1 cellular context compared by ENCODE assay signal in genomic region chr16:30585400-30586191, GRCh38.
TF ChIP-seq lines count a peak whose summit lies in the region.

ZNF785 (minus strand) TSS chr16:30585697; CDS start chr16:30585611, 86 bp downstream.

TF ChIP-seq in K562, 482 proteins besides CTCF, POLR2A, EP300 and RAD21 (continued from another document and continues in another):
- TF ChIP-seq, protein P1, sequence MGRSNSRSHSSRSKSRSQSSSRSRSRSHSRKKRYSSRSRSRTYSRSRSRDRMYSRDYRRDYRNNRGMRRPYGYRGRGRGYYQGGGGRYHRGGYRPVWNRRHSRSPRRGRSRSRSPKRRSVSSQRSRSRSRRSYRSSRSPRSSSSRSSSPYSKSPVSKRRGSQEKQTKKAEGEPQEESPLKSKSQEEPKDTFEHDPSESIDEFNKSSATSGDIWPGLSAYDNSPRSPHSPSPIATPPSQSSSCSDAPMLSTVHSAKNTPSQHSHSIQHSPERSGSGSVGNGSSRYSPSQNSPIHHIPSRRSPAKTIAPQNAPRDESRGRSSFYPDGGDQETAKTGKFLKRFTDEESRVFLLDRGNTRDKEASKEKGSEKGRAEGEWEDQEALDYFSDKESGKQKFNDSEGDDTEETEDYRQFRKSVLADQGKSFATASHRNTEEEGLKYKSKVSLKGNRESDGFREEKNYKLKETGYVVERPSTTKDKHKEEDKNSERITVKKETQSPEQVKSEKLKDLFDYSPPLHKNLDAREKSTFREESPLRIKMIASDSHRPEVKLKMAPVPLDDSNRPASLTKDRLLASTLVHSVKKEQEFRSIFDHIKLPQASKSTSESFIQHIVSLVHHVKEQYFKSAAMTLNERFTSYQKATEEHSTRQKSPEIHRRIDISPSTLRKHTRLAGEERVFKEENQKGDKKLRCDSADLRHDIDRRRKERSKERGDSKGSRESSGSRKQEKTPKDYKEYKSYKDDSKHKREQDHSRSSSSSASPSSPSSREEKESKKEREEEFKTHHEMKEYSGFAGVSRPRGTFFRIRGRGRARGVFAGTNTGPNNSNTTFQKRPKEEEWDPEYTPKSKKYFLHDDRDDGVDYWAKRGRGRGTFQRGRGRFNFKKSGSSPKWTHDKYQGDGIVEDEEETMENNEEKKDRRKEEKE (IDR thresholded peaks at IDR 0.05; ENCODE audit: borderline replicate concordance in 1 of 2, control insufficient read depth in 1 of 2, low read depth in 2 of 2, low read length in 1 of 2): 0 out of 4 replicates have a peak, but pooled peaks of 1 of the 2 experiments have one; percentile 73
- peak; percentile 95 for TF ChIP-seq FOXM1 (IDR thresholded peaks at IDR 0.05; ENCODE audit: low read depth)
- peak; percentile 94; the same call in 1 of the 2 replicates for TF ChIP-seq FOXM1 (CRISPR knock-in tag; IDR thresholded peaks at IDR 0.05; ENCODE audit: low read depth)
- no peak for TF ChIP-seq ID3 (CRISPR knock-in tag; IDR thresholded peaks at IDR 0.05)
- TF ChIP-seq ID3 (tag; IDR thresholded peaks at IDR 0.05): peak; percentile 74
- no peak for TF ChIP-seq ZNF655 (CRISPR knock-in tag; IDR thresholded peaks at IDR 0.05)
- TF ChIP-seq SMAD4 (CRISPR knock-in tag; conservative IDR thresholded peaks at IDR 0.05): peak; percentile 61
- peak; percentile 56 for TF ChIP-seq CREB1 (IDR thresholded peaks at IDR 0.05)
- TF ChIP-seq CREB1 (CRISPR knock-in tag; IDR thresholded peaks at IDR 0.05): peak; percentile 78; the same call in 1 of the 2 replicates
- no peak for TF ChIP-seq MCM2 (IDR thresholded peaks at IDR 0.05; ENCODE audit: low read depth)
- TF ChIP-seq DMBX1 (CRISPR knock-in tag; IDR thresholded peaks at IDR 0.05; ENCODE audit: borderline replicate concordance): peak; percentile 74; the same call in 1 of the 2 replicates
- TF ChIP-seq CREB5 (CRISPR knock-in tag; IDR thresholded peaks at IDR 0.05): no peak
- no peak for TF ChIP-seq ZFP30 (CRISPR knock-in tag; IDR thresholded peaks at IDR 0.05; ENCODE audit: borderline replicate concordance)
- peak; percentile 73 for TF ChIP-seq NCOA1 (IDR thresholded peaks at IDR 0.05; ENCODE audit: low read depth)
- TF ChIP-seq ZNF398 (CRISPR knock-in tag; IDR thresholded peaks at IDR 0.05): no peak
- peak; percentile 79; the same call in 1 of the 2 replicates for TF ChIP-seq LEF1 (IDR thresholded peaks at IDR 0.05)
- TF ChIP-seq SREBF1 (IDR thresholded peaks at IDR 0.05; ENCODE audit: borderline replicate concordance, low read depth, low read length): no peak
- no peak for TF ChIP-seq NELFE (IDR thresholded peaks at IDR 0.05; ENCODE audit: insufficient read depth, insufficient read length)
- TF ChIP-seq CHCHD3 (CRISPR knock-in tag; IDR thresholded peaks at IDR 0.05): 0 out of 2 replicates have a peak, but pooled peaks have one; percentile 13
- TF ChIP-seq ZBTB11 (CRISPR knock-in tag; IDR thresholded peaks at IDR 0.05): peak; percentile 84 to 97 (median 97)
- TF ChIP-seq WHSC1 (IDR thresholded peaks at IDR 0.05; ENCODE audit: low read length): no peak
- TF ChIP-seq, protein P2, sequence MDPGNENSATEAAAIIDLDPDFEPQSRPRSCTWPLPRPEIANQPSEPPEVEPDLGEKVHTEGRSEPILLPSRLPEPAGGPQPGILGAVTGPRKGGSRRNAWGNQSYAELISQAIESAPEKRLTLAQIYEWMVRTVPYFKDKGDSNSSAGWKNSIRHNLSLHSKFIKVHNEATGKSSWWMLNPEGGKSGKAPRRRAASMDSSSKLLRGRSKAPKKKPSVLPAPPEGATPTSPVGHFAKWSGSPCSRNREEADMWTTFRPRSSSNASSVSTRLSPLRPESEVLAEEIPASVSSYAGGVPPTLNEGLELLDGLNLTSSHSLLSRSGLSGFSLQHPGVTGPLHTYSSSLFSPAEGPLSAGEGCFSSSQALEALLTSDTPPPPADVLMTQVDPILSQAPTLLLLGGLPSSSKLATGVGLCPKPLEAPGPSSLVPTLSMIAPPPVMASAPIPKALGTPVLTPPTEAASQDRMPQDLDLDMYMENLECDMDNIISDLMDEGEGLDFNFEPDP (CRISPR knock-in tag; IDR thresholded peaks at IDR 0.05): no peak
- TF ChIP-seq KAT8 (IDR thresholded peaks at IDR 0.05; ENCODE audit: low read depth): no peak
- TF ChIP-seq SRF (CRISPR knock-in tag; IDR thresholded peaks at IDR 0.05): peak; percentile 32 to 38; a peak in 1 of 4 replicates
- TF ChIP-seq CC2D1A (IDR thresholded peaks at IDR 0.05): peak; percentile 64
- TF ChIP-seq, protein P3, sequence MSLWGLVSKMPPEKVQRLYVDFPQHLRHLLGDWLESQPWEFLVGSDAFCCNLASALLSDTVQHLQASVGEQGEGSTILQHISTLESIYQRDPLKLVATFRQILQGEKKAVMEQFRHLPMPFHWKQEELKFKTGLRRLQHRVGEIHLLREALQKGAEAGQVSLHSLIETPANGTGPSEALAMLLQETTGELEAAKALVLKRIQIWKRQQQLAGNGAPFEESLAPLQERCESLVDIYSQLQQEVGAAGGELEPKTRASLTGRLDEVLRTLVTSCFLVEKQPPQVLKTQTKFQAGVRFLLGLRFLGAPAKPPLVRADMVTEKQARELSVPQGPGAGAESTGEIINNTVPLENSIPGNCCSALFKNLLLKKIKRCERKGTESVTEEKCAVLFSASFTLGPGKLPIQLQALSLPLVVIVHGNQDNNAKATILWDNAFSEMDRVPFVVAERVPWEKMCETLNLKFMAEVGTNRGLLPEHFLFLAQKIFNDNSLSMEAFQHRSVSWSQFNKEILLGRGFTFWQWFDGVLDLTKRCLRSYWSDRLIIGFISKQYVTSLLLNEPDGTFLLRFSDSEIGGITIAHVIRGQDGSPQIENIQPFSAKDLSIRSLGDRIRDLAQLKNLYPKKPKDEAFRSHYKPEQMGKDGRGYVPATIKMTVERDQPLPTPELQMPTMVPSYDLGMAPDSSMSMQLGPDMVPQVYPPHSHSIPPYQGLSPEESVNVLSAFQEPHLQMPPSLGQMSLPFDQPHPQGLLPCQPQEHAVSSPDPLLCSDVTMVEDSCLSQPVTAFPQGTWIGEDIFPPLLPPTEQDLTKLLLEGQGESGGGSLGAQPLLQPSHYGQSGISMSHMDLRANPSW (CRISPR knock-in tag; IDR thresholded peaks at IDR 0.05): peak; percentile 38; the same call in 1 of the 2 replicates
- TF ChIP-seq, protein P4, sequence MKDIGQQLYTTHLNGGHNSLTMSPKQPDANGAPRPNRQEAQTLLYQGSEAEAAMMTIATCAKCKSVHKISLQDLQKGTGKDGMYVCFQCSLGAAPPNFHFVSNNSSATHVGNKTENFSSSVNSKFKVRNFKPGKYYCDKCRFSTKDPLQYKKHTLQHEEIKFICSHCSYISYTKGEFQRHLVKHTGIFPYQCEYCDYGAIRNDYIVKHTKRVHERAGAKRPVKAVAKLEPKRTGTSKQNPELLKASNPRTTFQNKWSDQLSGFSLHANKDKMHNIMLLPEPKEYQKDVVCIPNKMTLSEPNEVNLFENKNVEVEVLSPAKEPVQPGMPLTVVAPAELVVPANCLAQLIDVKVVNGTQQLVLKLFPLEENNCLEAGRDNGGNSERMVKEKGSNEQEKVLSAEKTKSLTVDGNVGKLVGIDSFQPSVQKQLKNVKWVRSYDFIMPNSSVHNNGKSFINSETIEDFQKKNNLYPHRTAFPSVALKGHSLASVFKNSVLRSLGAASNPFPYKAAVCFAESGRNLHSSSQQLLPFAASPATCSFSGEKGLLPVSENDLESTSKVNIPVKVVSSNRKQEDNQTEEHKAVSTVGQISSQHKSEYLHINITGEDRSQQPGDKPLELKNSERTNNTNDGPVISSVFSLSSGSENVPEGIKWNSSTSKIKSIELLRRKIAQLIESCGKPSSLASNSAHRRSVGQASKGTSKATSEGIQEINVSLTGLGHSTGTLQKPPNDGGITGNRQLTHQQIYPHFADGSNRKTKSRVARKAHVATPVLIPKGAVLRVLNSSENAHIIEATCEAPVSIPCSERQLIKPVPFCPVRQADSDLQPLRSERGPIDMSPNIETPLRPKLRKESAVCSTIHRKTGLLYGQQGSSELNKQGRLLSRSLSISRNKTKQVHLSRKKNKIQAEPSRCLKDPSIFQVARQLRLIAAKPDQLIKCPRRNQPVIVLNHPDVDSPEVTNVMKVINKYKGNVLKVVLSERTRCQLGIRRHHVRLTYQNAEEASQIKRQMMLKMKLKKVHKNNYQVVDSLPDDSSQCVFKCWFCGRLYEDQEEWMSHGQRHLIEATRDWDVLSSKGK (CRISPR knock-in tag; IDR thresholded peaks at IDR 0.05): no peak
- no peak for TF ChIP-seq BRF2 (IDR thresholded peaks at IDR 0.05; ENCODE audit: borderline replicate concordance, insufficient read depth, insufficient read length)
- TF ChIP-seq MBD2 (IDR thresholded peaks at IDR 0.05; ENCODE audit: borderline replicate concordance, low read depth): peak; percentile 99
- no peak for TF ChIP-seq RBM34 (IDR thresholded peaks at IDR 0.05; ENCODE audit: borderline replicate concordance, insufficient read depth, low read length)
- no peak for TF ChIP-seq TCF15 (CRISPR knock-in tag; IDR thresholded peaks at IDR 0.05)
- peak; percentile 69 for TF ChIP-seq VEZF1 (CRISPR knock-in tag; IDR thresholded peaks at IDR 0.05)
